30 cellular contexts compared by ENCODE assay signal in genomic region chr5:180872419-180872818, GRCh38. TPM values are rescaled to one million over a fixed set of nuclear protein-coding genes. Genes with fewer than 3 reads are reported as not detected.
"Had no signal": no experiment of that assay in that cellular context is flagged by ENCODE, and none has a peak within 500 bp of the region (broad histone marks: within the 10 kb centered on the region; RNA-seq: fewer than 3 reads in every experiment).

No MANE protein-coding gene starts in this region.

- H3K36me3 ChIP-seq: gastrocnemius medialis, right atrium auricular region, stomach, suprapubic skin, tibial nerve had no signal

- H3K36me3 Mint-ChIP-seq: activated naive CD8-positive, alpha-beta T cell; immature natural killer cell; mesothelial cell of epicardium; naive B cell; stimulated activated memory B cell treated with anti-CD40 and anti-IgM and Interleukin-4, amounts not matched to agents 10 μg/mL and 1 μg/mL and 100 μg/mL, for 72 hours; T-cell had no signal

- H3K9me3 Mint-ChIP-seq: activated B cell treated with CpG ODN at 0.5 μM for 24 hours; activated T-cell treated with anti-CD3 and anti-CD28 coated beads, Interleukin-2, amount 50 U/mL, for 72 hours; immature natural killer cell; mesothelial cell of epicardium; nephron progenitor cell; stimulated activated memory B cell treated with anti-CD40 and anti-IgM and Interleukin-4, amounts not matched to agents 10 μg/mL and 1 μg/mL and 100 μg/mL, for 72 hours; T-cell; T-helper 2 cell treated with Interferon-gamma antibody and Interleukin-4, amounts not matched to agents 5 μg/mL and 100 μg/mL, for 36 hours had no signal

- H3K27me3 Mint-ChIP-seq: stimulated activated memory B cell treated with anti-CD40 and anti-IgM and Interleukin-4, amounts not matched to agents 10 μg/mL and 1 μg/mL and 100 μg/mL, for 72 hours had no signal

- H3K4me3 Mint-ChIP-seq: activated B cell treated with CpG ODN at 0.5 μM for 24 hours; activated CD8-positive, alpha-beta T cell treated with anti-CD3 and anti-CD28 coated beads, Interleukin-2, amount 10 ng/mL, durations not matched to agents 7 days and 5 days; activated naive CD8-positive, alpha-beta T cell; activated T-cell treated with anti-CD3 and anti-CD28 coated beads, Interleukin-2, amount 50 U/mL, for 72 hours; immature natural killer cell; mesothelial cell of epicardium; naive B cell; nephron progenitor cell; stimulated activated memory B cell treated with anti-CD40 and anti-IgM and Interleukin-4, amounts not matched to agents 10 μg/mL and 1 μg/mL and 100 μg/mL, for 72 hours; T-cell; T-helper 2 cell treated with Interferon-gamma antibody and Interleukin-4, amounts not matched to agents 5 μg/mL and 100 μg/mL, for 36 hours had no signal

- H3K4me3 ChIP-seq: gastrocnemius medialis, right atrium auricular region, smooth muscle cell, stomach, suprapubic skin, tibial nerve had no signal

- H3K4me1 Mint-ChIP-seq: immature natural killer cell, mesothelial cell of epicardium had no signal

- H3K79me2 ChIP-seq: parathyroid adenoma had no signal

- H3K4me2 ChIP-seq: smooth muscle cell had no signal

- H3K4me1 ChIP-seq: gastrocnemius medialis, parathyroid adenoma, right atrium auricular region had no signal

- H3K27ac ChIP-seq: gastrocnemius medialis, parathyroid adenoma, right atrium auricular region, tibial nerve had no signal

- H3K27me3 ChIP-seq: gastrocnemius medialis, right atrium auricular region, stomach, suprapubic skin, tibial nerve had no signal

- ATAC-seq: activated CD8-positive, alpha-beta T cell treated with anti-CD3 and anti-CD28 coated beads, Interleukin-2, amount 10 ng/mL, durations not matched to agents 7 days and 5 days; activated T-cell treated with anti-CD3 and anti-CD28 coated beads, Interleukin-2, amount 50 U/mL, for 72 hours; gastrocnemius medialis; stimulated activated memory B cell treated with anti-CD40 and anti-IgM and Interleukin-4, amounts not matched to agents 10 μg/mL and 1 μg/mL and 100 μg/mL, for 72 hours; T-cell had no signal

- H3K9me3 ChIP-seq: gastrocnemius medialis, right atrium auricular region, stomach, suprapubic skin, tibial nerve had no signal

- DNase-seq: activated B cell treated with CpG ODN at 0.5 μM for 24 hours; activated CD4-positive, alpha-beta T cell treated with anti-CD3 and anti-CD28 coated beads, Interleukin-2, amount 50 U/mL, for 1 hour; activated CD8-positive, alpha-beta T cell treated with anti-CD3 and anti-CD28 coated beads, Interleukin-2, amount 10 ng/mL, durations not matched to agents 7 days and 5 days; activated effector memory CD4-positive, alpha-beta T cell treated with Interleukin-2 at 50 U/mL for 16 hours; activated naive CD4-positive, alpha-beta T cell treated with Interleukin-2 at 50 U/mL for 16 hours; activated T-cell treated with anti-CD3 and anti-CD28 coated beads for 4 hours; activated T-cell treated with anti-CD3 and anti-CD28 coated beads, Interleukin-2, amount 50 U/mL, for 72 hours; anterior cingulate cortex; effector CD8-positive, alpha-beta T cell; gastrocnemius medialis; head of caudate nucleus; hypothalamus; immature natural killer cell; naive B cell; nephron progenitor cell; nucleus accumbens; stimulated activated CD4-positive, alpha-beta T cell treated with anti-CD3 and anti-CD28 coated beads, Interleukin-1b, Interleukin-23, amount 100 ng/mL, for 48 hours; stimulated activated CD4-positive, alpha-beta T cell treated with anti-CD3 and anti-CD28 coated beads, Interleukin-4, amount 100 ng/mL, for 4 hours; stimulated activated CD8-positive, alpha-beta memory T cell treated with anti-CD3 and anti-CD28 coated beads, Interleukin-4, amount 100 ng/mL, for 48 hours; stomach; T-cell had no signal

- H3K9ac ChIP-seq: parathyroid adenoma had no signal

- H2AFZ ChIP-seq: parathyroid adenoma had no signal

- H3K27ac Mint-ChIP-seq: activated B cell treated with CpG ODN at 0.5 μM for 24 hours; activated CD8-positive, alpha-beta T cell treated with anti-CD3 and anti-CD28 coated beads, Interleukin-2, amount 10 ng/mL, durations not matched to agents 7 days and 5 days; activated naive CD8-positive, alpha-beta T cell; activated T-cell treated with anti-CD3 and anti-CD28 coated beads, Interleukin-2, amount 50 U/mL, for 72 hours; mesothelial cell of epicardium; nephron progenitor cell; T-cell; T-helper 2 cell treated with Interferon-gamma antibody and Interleukin-4, amounts not matched to agents 5 μg/mL and 100 μg/mL, for 36 hours had no signal

RNA-seq across cellular contexts. Expression of gene BTNL8, which starts 26.5 kb away (rescaled TPM):
- polyA plus RNA-seq: immature natural killer cell, smooth muscle cell had no signal
